Comparison of ENCODE assay signal across 20 cellular contexts in the genomic region with DNA sequence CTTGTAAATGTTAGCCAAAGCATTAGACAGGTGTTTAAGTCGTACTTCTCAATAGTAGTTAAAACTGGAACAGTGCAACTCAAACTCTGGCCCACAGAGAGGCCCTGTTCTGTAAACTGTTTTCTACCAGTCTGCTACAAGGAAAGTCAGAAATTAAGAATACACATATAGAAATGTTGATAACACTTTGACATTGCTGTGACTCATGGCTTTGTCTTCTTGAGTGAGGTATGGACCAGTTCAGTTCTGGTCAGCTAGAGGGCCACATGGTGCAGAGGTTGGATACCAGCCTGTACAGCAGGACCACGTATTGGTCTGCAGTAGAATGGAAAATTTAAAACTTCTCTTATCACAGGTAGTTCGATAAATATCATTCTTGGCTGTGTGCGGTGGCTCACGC. TPM values are rescaled to one million over a fixed set of nuclear protein-coding genes. Genes with fewer than 3 reads are reported as not detected.
DNase-seq lines count a peak whose midpoint lies in the region; ATAC-seq, FAIRE-seq and TF ChIP-seq lines count a peak whose summit lies in the region.
"Had no signal": no experiment of that assay in that cellular context is flagged by ENCODE, and none has a peak within 500 bp of the region (broad histone marks: within the 10 kb centered on the region; RNA-seq: fewer than 3 reads in every experiment).

No MANE protein-coding gene starts in this region.

- TF ChIP-seq POLR2A in HCT116 (IDR thresholded peaks at IDR 0.05; ENCODE audit: borderline replicate concordance, extremely low read depth, insufficient read depth, insufficient read length) = no peak
- TF ChIP-seq POLR2A in endothelial cell of umbilical vein (IDR thresholded peaks at IDR 0.05; ENCODE audit: low read depth, low read length) = no peak

- peaks cover 1% of the 10 kb centered on the region; the same call in 1 of the 2 replicates for H3K27me3 Mint-ChIP-seq in HFFc6 (ENCODE audit: insufficient read depth)

- peaks cover 0 to 8% of the 10 kb centered on the region in 2 experiments; a peak in 2 of 4 replicates for H3K4me1 ChIP-seq in HCT116 (ENCODE audit: control insufficient read depth in 1 of 2, insufficient read depth in 2 of 2, low read length in 2 of 2)
- no peaks in the 10 kb centered on the region for H3K4me1 ChIP-seq in endothelial cell of umbilical vein (ENCODE audit: control insufficient read depth, extremely low read depth, insufficient read depth, low read length)
- no peaks in the 10 kb centered on the region for H3K4me1 ChIP-seq in mucosa of descending colon (ENCODE audit: low read depth)

- H3K9me1 ChIP-seq in endothelial cell of umbilical vein (replicated peaks; ENCODE audit: control insufficient read depth, extremely low read depth, insufficient read depth, low read length) = no peaks in the 10 kb centered on the region

- no peaks in the 10 kb centered on the region for H3K36me3 Mint-ChIP-seq in HFFc6 (ENCODE audit: low read depth)
- H3K36me3 Mint-ChIP-seq: CD4-positive, alpha-beta memory T cell had no signal

- H3K27me3 ChIP-seq in HCT116 (ENCODE audit: insufficient read depth, low read length) (no peaks in the 10 kb centered on the region), endothelial cell of umbilical vein (ENCODE audit: control insufficient read depth in 2 of 2, insufficient read depth in 2 of 2, low read length in 2 of 2) (no peaks in the 10 kb centered on the region)
- H3K27me3 ChIP-seq: BLaER1 had no signal

- CTCF ChIA-PET in HCT116 (lab: Charles Lee) = no interaction called here
- CTCF ChIA-PET in endothelial cell of umbilical vein (lab: Charles Lee) = no interaction called here

- TF ChIP-seq CTCF in HCT116 (IDR thresholded peaks at IDR 0.05 in 2 of 3, conservative IDR thresholded peaks at IDR 0.05 in 1 of 3; ENCODE audit: borderline replicate concordance in 1 of 3, insufficient read depth in 1 of 3, low read depth in 2 of 3, low read length in 2 of 3) = no peak
- TF ChIP-seq CTCF in endothelial cell of umbilical vein (IDR thresholded peaks at IDR 0.05; ENCODE audit: extremely low read depth in 1 of 2, insufficient read depth in 1 of 2, low read depth in 1 of 2, low read length in 2 of 2) = peak in 1 of 2 donors; percentile 1
- no peak for TF ChIP-seq CTCF in mucosa of descending colon (IDR thresholded peaks at IDR 0.05)
- TF ChIP-seq CTCF in HFFc6 (IDR thresholded peaks at IDR 0.05) = no peak

- POLR2A ChIA-PET in HCT116 (lab: Charles Lee) = no interaction called here
- POLR2A ChIA-PET in endothelial cell of umbilical vein (lab: Charles Lee) = no interaction called here

- peaks cover 4% of the 10 kb centered on the region; the same call in 1 of the 2 replicates for H3K9me3 Mint-ChIP-seq in HFFc6

- RAD21 ChIA-PET in HCT116 (lab: Charles Lee; ENCODE audit: low non-redundant PET in 1 of 2, low total read pairs in 2 of 2, uncharacterized antibody in 2 of 2, unreplicated experiment in 2 of 2) = no interaction called here

- no peak for DNase-seq in HCT116 (ENCODE audit: low read depth, low spot score)
- DNase-seq in OCI-M1 (lab: John Stamatoyannopoulos, UW) = peak; percentile 39
- peak; percentile 34 for DNase-seq in endothelial cell of umbilical vein (ENCODE audit: low read depth, low spot score)
- no peak for DNase-seq in mucosa of descending colon
- DNase-seq in HFFc6 = no peak
- no peak for DNase-seq in NOMO-1 treated with DMSO at 0.1 percent for 48 hours (lab: John Stamatoyannopoulos, UW; ENCODE audit: unreplicated experiment)
- DNase-seq: CD4-positive, alpha-beta memory T cell; NCI-H1105 treated with DMSO at 0.1 percent for 48 hours; NCI-H1694; NCI-H2081 treated with DMSO at 0.1 percent for 48 hours; NCI-H748 treated with DMSO at 0.1 percent for 48 hours; NK-92 treated with Interleukin-12 subunit alpha and Interleukin-12 subunit beta, amount 100 ng/mL, for 24 hours had no signal

- H3K4me3 ChIP-seq in HCT116 (replicated peaks in 1 of 2; ENCODE audit: low read depth in 1 of 2, low read length in 2 of 2) (no peak overlapping the region), endothelial cell of umbilical vein (replicated peaks in 1 of 3; ENCODE audit: insufficient read depth in 1 of 3, low read depth in 1 of 3, low read length in 3 of 3) (no peak overlapping the region), mucosa of descending colon (no peak overlapping the region)
- H3K4me3 ChIP-seq: BLaER1, GM12878 had no signal

- intact Hi-C loops in HCT116 (cut with micrococcal nuclease) = no loop called here
- intact Hi-C loops in endothelial cell of umbilical vein (cut with micrococcal nuclease) = no loop called here
- intact Hi-C loops in mucosa of descending colon (cut with DNase I, micrococcal nuclease) = no loop called here

- H4K20me1 ChIP-seq in HCT116 (ENCODE audit: insufficient read depth) = no peaks in the 10 kb centered on the region
- no peaks in the 10 kb centered on the region for H4K20me1 ChIP-seq in endothelial cell of umbilical vein (replicated peaks; ENCODE audit: control insufficient read depth, extremely low read depth, insufficient read depth, low read length)
- H4K20me1 ChIP-seq: BLaER1 had no signal

- no peaks in the 10 kb centered on the region for H3K9me3 ChIP-seq in HCT116 (ENCODE audit: control insufficient read depth in 1 of 2, insufficient read depth in 1 of 2, low read depth in 1 of 2, low read length in 2 of 2)
- no peaks in the 10 kb centered on the region for H3K9me3 ChIP-seq in endothelial cell of umbilical vein (replicated peaks; ENCODE audit: control insufficient read depth, insufficient read depth, low read length)
- no peaks in the 10 kb centered on the region for H3K9me3 ChIP-seq in mucosa of descending colon
- H3K9me3 ChIP-seq: BLaER1 had no signal

- H3K4me1 Mint-ChIP-seq in HFFc6 (ENCODE audit: low read depth) = peaks cover 11% of the 10 kb centered on the region
- H3K4me1 Mint-ChIP-seq: CD4-positive, alpha-beta memory T cell had no signal

- no peaks in the 10 kb centered on the region for H3K36me3 ChIP-seq in HCT116 (ENCODE audit: control insufficient read depth in 1 of 2, insufficient read depth in 2 of 2, low read length in 2 of 2)
- no peaks in the 10 kb centered on the region for H3K36me3 ChIP-seq in endothelial cell of umbilical vein (ENCODE audit: control insufficient read depth in 2 of 2, extremely low read depth in 1 of 2, insufficient read depth in 2 of 2, low read length in 2 of 2)
- H3K36me3 ChIP-seq in mucosa of descending colon (ENCODE audit: low read depth) = no peaks in the 10 kb centered on the region
- H3K36me3 ChIP-seq: BLaER1 had no signal

- H3K4me3 Mint-ChIP-seq in HFFc6 = no peak overlapping the region
- H3K4me3 Mint-ChIP-seq: CD4-positive, alpha-beta memory T cell had no signal

- no peaks in the 10 kb centered on the region for H3K9me2 ChIP-seq in HCT116 (ENCODE audit: insufficient read depth)

- BruUV-seq in HCT116 (replicated peaks; lab: Mats Ljungman, UMichigan) = no TSS peak
- BruUV-seq in endothelial cell of umbilical vein (replicated peaks; lab: Mats Ljungman, UMichigan) = no TSS peak

- ATAC-seq in HCT116 (peak; percentile 60), mucosa of descending colon (peak; percentile 39), GM19324 (IDR thresholded peaks at IDR 0.05; ENCODE audit: low FRiP score, unreplicated experiment) (no peak), GM21447 (IDR thresholded peaks at IDR 0.05; ENCODE audit: unreplicated experiment) (no peak)
- ATAC-seq: GM12878 had no signal

- H3K9ac ChIP-seq in HCT116 (ENCODE audit: low read length) = no peak overlapping the region
- H3K9ac ChIP-seq in endothelial cell of umbilical vein (replicated peaks; ENCODE audit: extremely low read depth, insufficient read depth, low read length) = no peak overlapping the region
- H3K9ac ChIP-seq: BLaER1 had no signal

- H3K4me2 ChIP-seq in HCT116 (ENCODE audit: low read length) (no peak overlapping the region), endothelial cell of umbilical vein (ENCODE audit: insufficient read depth, low read length) (no peak overlapping the region)
- H3K4me2 ChIP-seq: BLaER1 had no signal

- dilution Hi-C loops in endothelial cell of umbilical vein (cut with MboI; ENCODE audit: extremely low pct_ligation_motif_present, low sequenced_read_pairs) = no loop called here

- H3K27ac ChIP-seq in HCT116 (ENCODE audit: low read depth, low read length) (no peak overlapping the region), endothelial cell of umbilical vein (ENCODE audit: insufficient read depth, low read depth, low read length) (no peak overlapping the region)
- H3K27ac ChIP-seq: BLaER1, RWPE1 had no signal

- no peak overlapping the region for H3K27ac Mint-ChIP-seq in HFFc6
- H3K27ac Mint-ChIP-seq: CD4-positive, alpha-beta memory T cell had no signal

- FAIRE-seq in endothelial cell of umbilical vein (lab: Jason Lieb, UNC) = no peak
- FAIRE-seq: GM12878, H54 had no signal

- H3K79me2 ChIP-seq in HCT116 (ENCODE audit: insufficient read depth, low read length) = no peaks in the 10 kb centered on the region
- no peaks in the 10 kb centered on the region for H3K79me2 ChIP-seq in endothelial cell of umbilical vein (ENCODE audit: control insufficient read depth, insufficient read depth, low read length)

- H2AFZ ChIP-seq in HCT116 (ENCODE audit: low read depth, low read length, poor library complexity, severe bottlenecking) (no peak overlapping the region), endothelial cell of umbilical vein (ENCODE audit: low read depth, low read length) (no peak overlapping the region)

- TF ChIP-seq RAD21 in HCT116 (IDR thresholded peaks at IDR 0.05; ENCODE audit: low read depth) = no peak

RNA-seq across cellular contexts. Expression of gene ZBTB8B, which starts 22.3 kb away (rescaled TPM):
- total RNA-seq in HCT116 (2021; ENCODE audit: unreplicated experiment) (0.25 TPM), endothelial cell of umbilical vein (0.02 TPM in 1 of 2 replicates, not detected in the other), mucosa of descending colon (under 1 TPM in 1 of 3 donors, not detected in 2; 0.03 TPM)
- polyA plus RNA-seq in HCT116 (2012) = 0.07 and 0.16 TPM in 2 replicates
- 0.01 TPM in 1 of 2 replicates, not detected in the other for polyA plus RNA-seq in endothelial cell of umbilical vein
- polyA plus RNA-seq in endothelial cell of umbilical vein (2011; cell fraction: cytosol; rRNA removed) = 0.01 TPM in 1 of 2 replicates, not detected in the other
- 0.03 TPM in 2 replicates for polyA plus RNA-seq in endothelial cell of umbilical vein (2011; cell fraction: nucleus; rRNA removed)
- polyA plus RNA-seq in endothelial cell of umbilical vein (2012) = not detected in 2 replicates
- 0.06 TPM in 1 of 2 replicates, not detected in the other for polyA minus RNA-seq in endothelial cell of umbilical vein
- not detected for polyA minus RNA-seq in endothelial cell of umbilical vein (2011; cell fraction: cytosol; rRNA and poly(A)+ RNA removed)
- not detected in 2 replicates for polyA minus RNA-seq in endothelial cell of umbilical vein (2011; cell fraction: nucleus; rRNA and poly(A)+ RNA removed)
- total RNA-seq in HFFc6 (2021; fragmentation: NEBNext Ultra II Directional; extraction: Animal tissue kit (Norgen Biotek cat#: 25700)) = not detected
- total RNA-seq: CD4-positive, alpha-beta memory T cell; NCI-H460; OCI-LY7 had no signal
- polyA plus RNA-seq: CD4-positive, alpha-beta memory T cell had no signal

RNA-seq across cellular contexts. Expression of gene ZBTB8A, which starts 52.0 kb away (rescaled TPM):
- total RNA-seq in HCT116 (2021; ENCODE audit: unreplicated experiment) (9.7 TPM), endothelial cell of umbilical vein (9.1 and 9.6 TPM in 2 replicates), mucosa of descending colon (1 to 10 TPM; 4.9 to 7.9 (median 5.1) TPM)
- 3.0 and 3.8 TPM in 2 replicates for polyA plus RNA-seq in HCT116 (2012)
- polyA plus RNA-seq in endothelial cell of umbilical vein = 2.9 and 3.1 TPM in 2 replicates
- polyA plus RNA-seq in endothelial cell of umbilical vein (2011; cell fraction: cytosol; rRNA removed) = 3.6 and 3.9 TPM in 2 replicates
- polyA plus RNA-seq in endothelial cell of umbilical vein (2011; cell fraction: nucleus; rRNA removed) = 5.5 and 7.6 TPM in 2 replicates
- 5.3 and 5.5 TPM in 2 replicates for polyA plus RNA-seq in endothelial cell of umbilical vein (2012)
- polyA minus RNA-seq in endothelial cell of umbilical vein = 8.7 and 10.6 TPM in 2 replicates
- polyA minus RNA-seq in endothelial cell of umbilical vein (2011; cell fraction: cytosol; rRNA and poly(A)+ RNA removed) = 8.8 TPM
- polyA minus RNA-seq in endothelial cell of umbilical vein (2011; cell fraction: nucleus; rRNA and poly(A)+ RNA removed) = 7.8 and 8.6 TPM in 2 replicates
- 1 to 10 TPM; 4.4 to 6.8 (median 5.6) TPM for total RNA-seq in HFFc6 (2021; fragmentation: NEBNext Ultra II Directional; extraction: Animal tissue kit (Norgen Biotek cat#: 25700))
- total RNA-seq: CD4-positive, alpha-beta memory T cell had no signal
- polyA plus RNA-seq: CD4-positive, alpha-beta memory T cell had no signal

Comparison
In these comparisons a context has a peak if more than half of its experiments do, and no peak if none do; other contexts are left out.
1. ATAC-seq: peak in HCT116 (single experiment) and mucosa of descending colon (single experiment); none in GM19324 (single experiment) and GM21447 (single experiment).
2. DNase-seq: peak in OCI-M1 (single experiment) and endothelial cell of umbilical vein (single experiment); none in HCT116 (single experiment), mucosa of descending colon (0 of 3), HFFc6 (single experiment) and NOMO-1 treated with DMSO at 0.1 percent for 48 hours (single experiment).